21 cellular contexts compared by ENCODE assay signal in genomic region chr12:95022477-95022876, GRCh38. TPM values are rescaled to one million over a fixed set of nuclear protein-coding genes. Genes with fewer than 3 reads are reported as not detected.
DNase-seq lines count a peak whose midpoint lies in the region; ATAC-seq and TF ChIP-seq lines count a peak whose summit lies in the region.
"Had no signal": no experiment of that assay in that cellular context is flagged by ENCODE, and none has a peak within 500 bp of the region (broad histone marks: within the 10 kb centered on the region; RNA-seq: fewer than 3 reads in every experiment).

No MANE protein-coding gene starts in this region.

- DNase-seq in ACHN (peak; percentile 74), Caki2 (ENCODE audit: low read depth) (peak; percentile 51), Karpas-422 (peak; percentile 48), choroid plexus epithelial cell (ENCODE audit: low read depth) (peak; percentile 4), mucosa of gallbladder (ENCODE audit: low spot score) (no peak)
- DNase-seq in activated CD8-positive, alpha-beta memory T cell treated with anti-CD3 and anti-CD28 coated beads, Interleukin-2, amount 50 U/mL, for 48 hours = no peak
- DNase-seq: Caco-2; CD4-positive, alpha-beta T cell; DMS79; Kasumi-1; NCI-H1417; NCI-H1694 treated with DMSO at 0.1 percent for 48 hours; NCI-H2107; NCI-H2227 treated with DMSO at 0.1 percent for 48 hours; NCI-H510A; NK-92 treated with Interleukin-12 subunit alpha and Interleukin-12 subunit beta, amount 100 ng/mL, for 24 hours; Peyer's patch; SJCRH30 had no signal

- H3K36me3 ChIP-seq in Karpas-422 (ENCODE audit: insufficient read depth, low read length) = peaks cover 31% of the 10 kb centered on the region; the same call in 1 of the 2 replicates

- no peak overlapping the region for H2AFZ ChIP-seq in Karpas-422 (ENCODE audit: low read length)

- no peaks in the 10 kb centered on the region for H3K9me3 ChIP-seq in Karpas-422 (ENCODE audit: low read length)
- H3K9me3 ChIP-seq: BLaER1, Caco-2, Peyer's patch, SJCRH30 had no signal

- in situ Hi-C loops in ACHN (cut with HindIII; ENCODE audit: low pct_ligation_motif_present, low pct_unique_long_range_greater_than_20kb, low sequenced_read_pairs) (no loop called here), Caki2 (cut with HindIII; ENCODE audit: low pct_unique_long_range_greater_than_20kb, low sequenced_read_pairs) (no loop called here)

- no peak overlapping the region for H3K27ac ChIP-seq in Karpas-422 (ENCODE audit: low read length)
- H3K27ac ChIP-seq: BLaER1, Peyer's patch, SJCRH30 had no signal

- H3K27me3 ChIP-seq in Karpas-422 (ENCODE audit: low read length) = no peaks in the 10 kb centered on the region
- H3K27me3 ChIP-seq: BLaER1, Peyer's patch, SJCRH30 had no signal

- H3K4me2 ChIP-seq in Karpas-422 (ENCODE audit: low read depth, low read length, poor library complexity, severe bottlenecking) = no peak overlapping the region
- H3K4me2 ChIP-seq: BLaER1 had no signal

- no peaks in the 10 kb centered on the region for H3K79me2 ChIP-seq in Karpas-422 (ENCODE audit: low read length)

- no peak for ATAC-seq in HG03175 (IDR thresholded peaks at IDR 0.05; ENCODE audit: unreplicated experiment)
- ATAC-seq: HCT116 had no signal

- H4K20me1 ChIP-seq in Karpas-422 (ENCODE audit: insufficient read depth, low read depth, low read length) = no peaks in the 10 kb centered on the region
- H4K20me1 ChIP-seq: BLaER1 had no signal

- no peaks in the 10 kb centered on the region for H3K9me2 ChIP-seq in Karpas-422 (replicated peaks; ENCODE audit: insufficient read depth, low read length)

- H3K4me3 ChIP-seq in Karpas-422 (ENCODE audit: low read length) (no peak overlapping the region), choroid plexus epithelial cell (ENCODE audit: low read depth, low read length) (no peak overlapping the region)
- H3K4me3 ChIP-seq: BLaER1, Peyer's patch, SJCRH30 had no signal

- no peak overlapping the region for H3K9ac ChIP-seq in Karpas-422 (ENCODE audit: low read length)
- H3K9ac ChIP-seq: BLaER1 had no signal

- no peak for TF ChIP-seq CTCF in choroid plexus epithelial cell (conservative IDR thresholded peaks at IDR 0.05; ENCODE audit: low read depth, low read length)

- no peaks in the 10 kb centered on the region for H3K4me1 ChIP-seq in Karpas-422 (ENCODE audit: low read length)
- H3K4me1 ChIP-seq: Caco-2, Peyer's patch, SJCRH30 had no signal

RNA-seq across cellular contexts. Expression of gene NDUFA12, which starts 19.0 kb away (rescaled TPM):
- total RNA-seq in Caki2 (2014; rRNA removed; shearing (Covaris generic); ENCODE audit: low replicate concordance) = 104 and 132 TPM in 2 replicates
- total RNA-seq in Karpas-422 (2014; rRNA removed; shearing (Covaris generic); ENCODE audit: low replicate concordance) = 150 and 188 TPM in 2 replicates
- 76.5 TPM for total RNA-seq in mucosa of gallbladder

RNA-seq across cellular contexts. Expression of gene NR2C1, which starts 50.9 kb away (rescaled TPM):
- total RNA-seq in Caki2 (2014; rRNA removed; shearing (Covaris generic); ENCODE audit: low replicate concordance) = 23.0 and 25.4 TPM in 2 replicates
- 45.2 and 49.5 TPM in 2 replicates for total RNA-seq in Karpas-422 (2014; rRNA removed; shearing (Covaris generic); ENCODE audit: low replicate concordance)
- total RNA-seq in mucosa of gallbladder = 26.6 TPM

Comparison
In these comparisons a context has a peak if more than half of its experiments do, and no peak if none do; other contexts are left out.
1. DNase-seq: peak in ACHN (single experiment), Caki2 (single experiment), Karpas-422 (single experiment) and choroid plexus epithelial cell (single experiment); none in mucosa of gallbladder (single experiment) and activated CD8-positive, alpha-beta memory T cell treated with anti-CD3 and anti-CD28 coated beads, Interleukin-2, amount 50 U/mL, for 48 hours (single experiment).